In the genomic region with DNA sequence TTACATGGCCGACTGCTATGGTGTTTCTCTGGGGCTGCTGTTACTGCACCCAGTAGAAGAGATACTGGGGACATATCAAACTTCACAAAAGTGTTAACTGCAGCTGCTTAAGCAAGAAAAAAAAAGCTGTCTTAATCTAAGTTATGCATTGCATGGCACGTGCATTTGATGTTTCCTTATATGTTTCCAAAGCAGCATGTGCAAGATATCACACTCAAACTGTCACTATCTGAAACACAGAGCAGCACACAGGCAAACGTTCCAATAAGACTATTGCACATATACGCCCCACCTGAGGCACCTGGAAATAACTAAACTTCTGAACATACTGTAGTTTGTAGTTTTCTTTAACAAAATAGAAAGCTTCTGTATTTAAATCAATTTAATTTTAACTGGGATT, we compare ENCODE assay signal across 20 cellular contexts.
DNase-seq lines count a peak whose midpoint lies in the region; ATAC-seq, FAIRE-seq and TF ChIP-seq lines count a peak whose summit lies in the region.
"Had no signal": no experiment of that assay in that cellular context is flagged by ENCODE, and none has a peak within 500 bp of the region (broad histone marks: within the 10 kb centered on the region; RNA-seq: fewer than 3 reads in every experiment).

No MANE protein-coding gene starts in this region.

- peak; percentile 5 for FAIRE-seq in keratinocyte (lab: Jason Lieb, UNC)
- FAIRE-seq: A549, G401.6, GM12892, H1 had no signal

- dilution Hi-C loops in keratinocyte (cut with MboI; ENCODE audit: extremely low pct_ligation_motif_present, low sequenced_read_pairs): no loop called here

- H3K4me3 ChIP-seq in A673 (ENCODE audit: low read depth, low read length, poor library complexity, severe bottlenecking) (no peak overlapping the region), GM23338 (no peak overlapping the region), keratinocyte (ENCODE audit: control insufficient read depth in 2 of 3, extremely low read depth in 1 of 3, insufficient read depth in 2 of 3, low read depth in 1 of 3, low read length in 3 of 3) (no peak overlapping the region), osteoblast (ENCODE audit: insufficient read depth, low read length) (no peak overlapping the region)
- H3K4me3 ChIP-seq: A549 had no signal

- H3K27ac ChIP-seq in A673 (ENCODE audit: low read depth, low read length, poor library complexity, severe bottlenecking) (no peak overlapping the region), GM23338 (ENCODE audit: low read depth) (peak overlapping the region; percentile 20; the same call in 1 of the 2 replicates), keratinocyte (ENCODE audit: control insufficient read depth, insufficient read depth, low read length) (no peak overlapping the region), osteoblast (ENCODE audit: low read depth, low read length) (no peak overlapping the region)
- H3K27ac ChIP-seq: A549 had no signal

- no peak overlapping the region for H3K9ac ChIP-seq in keratinocyte (ENCODE audit: control insufficient read depth, extremely low read depth, insufficient read depth, low read length)

- no peak overlapping the region for H3K4me3 Mint-ChIP-seq in GM23338
- H3K4me3 Mint-ChIP-seq in T-helper 2 cell treated with Interferon-gamma antibody and Interleukin-4, amounts not matched to agents 5 μg/mL and 100 μg/mL, for 36 hours: no peak overlapping the region
- H3K4me3 Mint-ChIP-seq: CD4-positive, alpha-beta memory T cell had no signal

- H2AFZ ChIP-seq in GM23338 (no peak overlapping the region), keratinocyte (ENCODE audit: control insufficient read depth, low read length) (no peak overlapping the region), osteoblast (ENCODE audit: low read length) (no peak overlapping the region)

- intact Hi-C loops in A673 (cut with micrococcal nuclease; ENCODE audit: unreplicated experiment): no loop called here

- TF ChIP-seq CTCF in A673 (conservative IDR thresholded peaks at IDR 0.05; ENCODE audit: low read depth, low read length) (no peak), GM23338 (conservative IDR thresholded peaks at IDR 0.05; ENCODE audit: low read depth in 2 of 2) (no peak), keratinocyte (optimal IDR thresholded peaks at IDR 0.05 in 1 of 3, IDR thresholded peaks at IDR 0.05 in 1 of 3, conservative IDR thresholded peaks at IDR 0.05 in 1 of 3; ENCODE audit: extremely low read depth in 1 of 3, insufficient read depth in 2 of 3, low read length in 3 of 3) (no peak), osteoblast (IDR thresholded peaks at IDR 0.05; ENCODE audit: extremely low read depth, low read depth, low read length) (no peak)

- H3K36me3 ChIP-seq in A673 (ENCODE audit: insufficient read depth, low read length, poor library complexity, severe bottlenecking) (no peaks in the 10 kb centered on the region), GM23338 (ENCODE audit: insufficient read depth) (no peaks in the 10 kb centered on the region), keratinocyte (ENCODE audit: control insufficient read depth in 2 of 2, extremely low read depth in 1 of 2, insufficient read depth in 2 of 2, low read length in 2 of 2) (no peaks in the 10 kb centered on the region), osteoblast (ENCODE audit: insufficient read depth, low read length) (no peaks in the 10 kb centered on the region)

- peaks cover 1% of the 10 kb centered on the region for H3K27me3 Mint-ChIP-seq in GM23338 (ENCODE audit: insufficient read depth, low read depth, poor library complexity)
- no peaks in the 10 kb centered on the region for H3K27me3 Mint-ChIP-seq in T-helper 2 cell treated with Interferon-gamma antibody and Interleukin-4, amounts not matched to agents 5 μg/mL and 100 μg/mL, for 36 hours (ENCODE audit: low read depth)
- H3K27me3 Mint-ChIP-seq: CD4-positive, alpha-beta memory T cell had no signal

- no peaks in the 10 kb centered on the region for H3K9me1 ChIP-seq in keratinocyte (ENCODE audit: control insufficient read depth, extremely low read depth, insufficient read depth, low read length)

- H3K9me3 ChIP-seq in A673 (ENCODE audit: low read depth, low read length, poor library complexity, severe bottlenecking) (no peaks in the 10 kb centered on the region), keratinocyte (ENCODE audit: control insufficient read depth, low read depth, low read length) (no peaks in the 10 kb centered on the region), osteoblast (ENCODE audit: low read depth, low read length) (no peaks in the 10 kb centered on the region)
- H3K9me3 ChIP-seq: A549 had no signal

- no peaks in the 10 kb centered on the region for H3F3A ChIP-seq in GM23338 (replicated peaks; ENCODE audit: low read depth)

- ATAC-seq in GM23338: no peak
- ATAC-seq: A549 had no signal

- BruUV-seq in A673 (replicated peaks; lab: Mats Ljungman, UMichigan): no TSS peak

- H3K4me1 Mint-ChIP-seq in GM23338: no peaks in the 10 kb centered on the region
- H3K4me1 Mint-ChIP-seq in T-helper 2 cell treated with Interferon-gamma antibody and Interleukin-4, amounts not matched to agents 5 μg/mL and 100 μg/mL, for 36 hours (ENCODE audit: low read depth): no peaks in the 10 kb centered on the region
- H3K4me1 Mint-ChIP-seq: CD4-positive, alpha-beta memory T cell had no signal

- H3K4me1 ChIP-seq in A673 (ENCODE audit: insufficient read depth, low read length, poor library complexity, severe bottlenecking): peaks cover 41% of the 10 kb centered on the region
- peaks cover 7% of the 10 kb centered on the region; the same call in 1 of the 2 replicates for H3K4me1 ChIP-seq in GM23338 (ENCODE audit: insufficient read depth)
- H3K4me1 ChIP-seq in keratinocyte (ENCODE audit: control insufficient read depth, extremely low read depth, insufficient read depth, low read length): no peaks in the 10 kb centered on the region
- no peaks in the 10 kb centered on the region for H3K4me1 ChIP-seq in osteoblast (ENCODE audit: insufficient read depth, low read length)
- H3K4me1 ChIP-seq: A549 had no signal

- H3K27me3 ChIP-seq in A673 (replicated peaks; ENCODE audit: insufficient read depth, low read depth, low read length, poor library complexity) (no peaks in the 10 kb centered on the region), GM23338 (ENCODE audit: insufficient read depth) (no peaks in the 10 kb centered on the region), keratinocyte (ENCODE audit: control insufficient read depth, extremely low read depth, insufficient read depth, low read length) (no peaks in the 10 kb centered on the region), osteoblast (ENCODE audit: insufficient read depth, low read length) (no peaks in the 10 kb centered on the region)

- H4K20me1 ChIP-seq in GM23338 (replicated peaks; ENCODE audit: insufficient read depth) (no peaks in the 10 kb centered on the region), keratinocyte (ENCODE audit: control insufficient read depth, extremely low read depth, insufficient read depth, low read length) (no peaks in the 10 kb centered on the region), osteoblast (ENCODE audit: insufficient read depth, low read length) (no peaks in the 10 kb centered on the region)

- no peaks in the 10 kb centered on the region for H3K79me2 ChIP-seq in GM23338 (replicated peaks; ENCODE audit: insufficient read depth)
- no peaks in the 10 kb centered on the region for H3K79me2 ChIP-seq in keratinocyte (ENCODE audit: control insufficient read depth, insufficient read depth, low read length)
- no peaks in the 10 kb centered on the region for H3K79me2 ChIP-seq in osteoblast (ENCODE audit: insufficient read depth, low read length)

- CTCF ChIA-PET in A673 (lab: Charles Lee): no interaction called here

- POLR2A ChIA-PET in A673 (lab: Charles Lee; ENCODE audit: low non-redundant PET): no interaction called here

- H3K4me2 ChIP-seq in GM23338: no peak overlapping the region
- no peak overlapping the region for H3K4me2 ChIP-seq in keratinocyte (ENCODE audit: control insufficient read depth, extremely low read depth, insufficient read depth, low read depth, low read length)
- no peak overlapping the region for H3K4me2 ChIP-seq in osteoblast (ENCODE audit: insufficient read depth, low read length)
- H3K4me2 ChIP-seq: A549 had no signal

- no peak overlapping the region for H3K27ac Mint-ChIP-seq in GM23338
- H3K27ac Mint-ChIP-seq in T-helper 2 cell treated with Interferon-gamma antibody and Interleukin-4, amounts not matched to agents 5 μg/mL and 100 μg/mL, for 36 hours: no peak overlapping the region
- H3K27ac Mint-ChIP-seq: CD4-positive, alpha-beta memory T cell had no signal

- H3K9me3 Mint-ChIP-seq in GM23338: no peaks in the 10 kb centered on the region
- H3K9me3 Mint-ChIP-seq in T-helper 2 cell treated with Interferon-gamma antibody and Interleukin-4, amounts not matched to agents 5 μg/mL and 100 μg/mL, for 36 hours: peaks cover 9% of the 10 kb centered on the region

- H3K9me2 ChIP-seq in GM23338 (ENCODE audit: insufficient read depth): no peaks in the 10 kb centered on the region

- peak; percentile 26 for DNase-seq in A673 (ENCODE audit: low spot score)
- no peak for DNase-seq in GM23338 (ENCODE audit: low spot score)
- DNase-seq in keratinocyte (ENCODE audit: low read depth, low spot score): no peak
- peak; percentile 50 for DNase-seq in osteoblast (ENCODE audit: insufficient read length, low spot score, missing footprints)
- no peak for DNase-seq in T-helper 2 cell treated with Interferon-gamma antibody and Interleukin-4, amounts not matched to agents 5 μg/mL and 100 μg/mL, for 36 hours (ENCODE audit: low spot score)
- no peak for DNase-seq in NCI-H524 treated with DMSO at 0.1 percent for 48 hours (lab: John Stamatoyannopoulos, UW)
- no peak for DNase-seq in HK-2 (ENCODE audit: unreplicated experiment)
- DNase-seq: 8988T; C1 segment of cervical spinal cord; Calu3; CD4-positive, alpha-beta memory T cell; COR-L47; DMS153; DND-41; H7; HCEC 1CT had no signal

- no peaks in the 10 kb centered on the region for H3K36me3 Mint-ChIP-seq in GM23338 (ENCODE audit: low read depth)
- no peaks in the 10 kb centered on the region for H3K36me3 Mint-ChIP-seq in T-helper 2 cell treated with Interferon-gamma antibody and Interleukin-4, amounts not matched to agents 5 μg/mL and 100 μg/mL, for 36 hours (ENCODE audit: low read depth)
- H3K36me3 Mint-ChIP-seq: CD4-positive, alpha-beta memory T cell had no signal

Comparison
In these comparisons a context has a peak if more than half of its experiments do, and no peak if none do; other contexts are left out.
1. DNase-seq: peak in A673 (single experiment) and osteoblast (single experiment); none in GM23338 (single experiment), keratinocyte (single experiment), T-helper 2 cell treated with Interferon-gamma antibody and Interleukin-4, amounts not matched to agents 5 μg/mL and 100 μg/mL, for 36 hours (single experiment), NCI-H524 treated with DMSO at 0.1 percent for 48 hours (single experiment) and HK-2 (single experiment).